In the genomic region with DNA sequence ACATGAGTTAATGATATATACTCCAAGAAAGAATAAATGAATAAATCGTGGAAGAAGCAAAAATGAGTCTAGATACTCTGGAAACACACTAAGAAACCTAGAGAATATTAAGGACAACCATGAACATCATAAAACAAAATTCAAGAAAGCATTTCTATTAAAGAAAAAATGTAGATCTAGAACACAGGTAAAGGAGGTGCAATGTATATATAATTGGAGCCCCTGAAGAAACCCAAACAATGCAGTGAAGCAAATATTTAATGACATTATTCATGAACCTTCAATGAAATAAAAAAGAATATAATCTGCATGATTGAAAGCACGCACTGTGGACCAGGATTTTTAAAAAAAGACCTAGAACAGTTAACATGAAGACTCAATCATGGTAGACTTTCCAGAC, we compare ENCODE assay signal across 8 cellular contexts.
"Had no signal": no experiment of that assay in that cellular context is flagged by ENCODE, and none has a peak within 500 bp of the region (broad histone marks: within the 10 kb centered on the region; RNA-seq: fewer than 3 reads in every experiment).

No MANE protein-coding gene starts in this region.

- H3K9me3 ChIP-seq: HAP-1 had no signal

- H2AFZ ChIP-seq: GM23248 had no signal

- H3K9ac ChIP-seq: GM23248 had no signal

- FAIRE-seq: HTR-8/SVneo, K562 had no signal

- H3K27ac ChIP-seq: GM23248 had no signal

- DNase-seq: GM23248, H7, IMR-90, KG1 had no signal

- H3K4me3 ChIP-seq: GM23248, HAP-1, K562 had no signal

- ATAC-seq: HCT116, K562 had no signal

- H3K36me3 ChIP-seq: HAP-1 had no signal

- H3K4me1 ChIP-seq: HAP-1 had no signal
